9 cellular contexts compared by ENCODE assay signal in the genomic region with DNA sequence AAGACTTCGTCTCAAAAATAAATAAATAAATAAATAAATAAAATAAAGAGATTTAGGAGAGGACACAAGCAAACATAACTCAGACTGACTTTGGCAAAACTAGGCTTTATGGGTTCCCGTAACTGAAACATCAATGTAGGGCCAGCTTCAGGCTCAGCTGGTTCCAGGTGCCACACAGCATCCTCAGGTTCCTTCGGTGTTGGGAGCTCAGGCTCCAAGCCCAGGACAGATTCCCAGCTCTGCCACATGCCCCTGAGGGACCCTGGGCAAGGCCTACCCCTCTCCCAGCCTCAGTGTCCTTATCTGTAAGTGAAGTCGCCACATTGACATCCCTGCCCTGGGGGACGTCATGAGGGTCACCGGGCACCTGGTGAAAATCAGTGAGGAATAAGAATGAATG. TPM values are rescaled to one million over a fixed set of nuclear protein-coding genes. Genes with fewer than 3 reads are reported as not detected.
"Had no signal": no experiment of that assay in that cellular context is flagged by ENCODE, and none has a peak within 500 bp of the region (broad histone marks: within the 10 kb centered on the region; RNA-seq: fewer than 3 reads in every experiment).

No MANE protein-coding gene starts in this region.

- H3K4me3 ChIP-seq: cardiac muscle cell, PC-9 had no signal

- H3K4me2 ChIP-seq: PC-9 had no signal

- H3K9ac ChIP-seq: KMS-11 had no signal

- H2AFZ ChIP-seq: PC-9 had no signal

- H3K27me3 ChIP-seq: cardiac muscle cell had no signal

- H3K36me3 ChIP-seq: cardiac muscle cell had no signal

- H3K27ac ChIP-seq: cardiac muscle cell, KMS-11, PC-9, RWPE1, VCaP had no signal

RNA-seq across cellular contexts. Expression of a gene that starts 18.7 kb away (rescaled TPM):
- total RNA-seq: activated CD4-positive, alpha-beta memory T cell treated with anti-CD3 and anti-CD28 coated beads, Interleukin-2, amount 10 ng/mL, durations not matched to agents 7 days and 5 days; activated CD8-positive, alpha-beta memory T cell treated with anti-CD3 and anti-CD28 coated beads, Interleukin-2, amount 10 ng/mL, durations not matched to agents 7 days and 5 days; Right ventricle myocardium inferior had no signal
- polyA plus RNA-seq: cardiac muscle cell had no signal

RNA-seq across cellular contexts. Expression of a gene that starts 52.1 kb away (rescaled TPM):
- total RNA-seq: activated CD4-positive, alpha-beta memory T cell treated with anti-CD3 and anti-CD28 coated beads, Interleukin-2, amount 10 ng/mL, durations not matched to agents 7 days and 5 days; activated CD8-positive, alpha-beta memory T cell treated with anti-CD3 and anti-CD28 coated beads, Interleukin-2, amount 10 ng/mL, durations not matched to agents 7 days and 5 days; LHCN-M2; Right ventricle myocardium inferior had no signal

RNA-seq across cellular contexts. Expression of a gene that starts 58.0 kb away (rescaled TPM):
- total RNA-seq: activated CD4-positive, alpha-beta memory T cell treated with anti-CD3 and anti-CD28 coated beads, Interleukin-2, amount 10 ng/mL, durations not matched to agents 7 days and 5 days; activated CD8-positive, alpha-beta memory T cell treated with anti-CD3 and anti-CD28 coated beads, Interleukin-2, amount 10 ng/mL, durations not matched to agents 7 days and 5 days; LHCN-M2; PC-9; Right ventricle myocardium inferior had no signal
